Comparison of ENCODE assay signal across 23 cellular contexts in genomic region chr12:17691369-17691768, GRCh38.
A peak's percentile ranks its signal among the peaks of the same experiment; 100 is the strongest.
DNase-seq lines count a peak whose midpoint lies in the region; ATAC-seq and TF ChIP-seq lines count a peak whose summit lies in the region.
"Had no signal": no experiment of that assay in that cellular context is flagged by ENCODE, and none has a peak within 500 bp of the region (broad histone marks: within the 10 kb centered on the region; RNA-seq: fewer than 3 reads in every experiment).

No MANE protein-coding gene starts in this region.

- TF ChIP-seq CTCF in GM23338 (conservative IDR thresholded peaks at IDR 0.05; ENCODE audit: low read depth in 2 of 2) (no peak), WTC11 (IDR thresholded peaks at IDR 0.05) (no peak)

- no peak overlapping the region for H3K27ac ChIP-seq in GM23338 (ENCODE audit: low read depth)
- H3K27ac ChIP-seq in mesenchymal stem cell (ENCODE audit: low read length, poor library complexity, severe bottlenecking), result no peak overlapping the region
- H3K27ac ChIP-seq: A549; BLaER1 treated with 17β-estradiol and CSF1 and Interleukin-3, amounts not matched to agents 10 nM and 100 nM had no signal

- ATAC-seq in GM23338 (peak; percentile 51; the same call in 2 of the 3 replicates), WTC11 (peak; percentile 88), GM19023 (IDR thresholded peaks at IDR 0.05; ENCODE audit: unreplicated experiment) (no peak), GM18511 (IDR thresholded peaks at IDR 0.05; ENCODE audit: unreplicated experiment) (no peak)
- ATAC-seq in activated CD8-positive, alpha-beta T cell treated with anti-CD3 and anti-CD28 coated beads, Interleukin-2, amount 10 ng/mL, durations not matched to agents 7 days and 5 days, result no peak
- ATAC-seq: A549 had no signal

- no peak overlapping the region for H4K91ac ChIP-seq in mesenchymal stem cell (ENCODE audit: low read length)

- H4K8ac ChIP-seq in mesenchymal stem cell (ENCODE audit: low read length), result no peak overlapping the region

- H3K27me3 ChIP-seq in GM23338 (ENCODE audit: insufficient read depth), result no peaks in the 10 kb centered on the region
- no peaks in the 10 kb centered on the region for H3K27me3 ChIP-seq in mesenchymal stem cell (ENCODE audit: control insufficient read depth in 1 of 2, insufficient read depth in 1 of 2, low read length in 2 of 2)
- H3K27me3 ChIP-seq: BE2C; BLaER1 treated with 17β-estradiol and CSF1 and Interleukin-3, amounts not matched to agents 10 nM and 100 nM had no signal

- peaks cover 7% of the 10 kb centered on the region for H3K9me3 ChIP-seq in mesenchymal stem cell (ENCODE audit: control insufficient read depth, low read length)
- H3K9me3 ChIP-seq: A549; BE2C; BLaER1 treated with 17β-estradiol and CSF1 and Interleukin-3, amounts not matched to agents 10 nM and 100 nM; HAP-1 had no signal

- H3K4me1 ChIP-seq in GM23338 (ENCODE audit: insufficient read depth) (0 out of 2 replicates have a peak, but pooled peaks cover 10% of the 10 kb centered on the region), mesenchymal stem cell (ENCODE audit: control insufficient read depth, insufficient read depth, low read depth, low read length) (no peaks in the 10 kb centered on the region)
- H3K4me1 ChIP-seq: A549; BE2C; BLaER1 treated with 17β-estradiol and CSF1 and Interleukin-3, amounts not matched to agents 10 nM and 100 nM; HAP-1 had no signal

- H3K79me1 ChIP-seq in mesenchymal stem cell (replicated peaks; ENCODE audit: low read length, poor library complexity, severe bottlenecking), result no peaks in the 10 kb centered on the region

- DNase-seq in GM23338 (ENCODE audit: low spot score), result peak; percentile 4
- peak; percentile 1 for DNase-seq in HT1080 (ENCODE audit: low read depth)
- no peak for DNase-seq in WTC11 (ENCODE audit: low spot score)
- DNase-seq in mesenchymal stem cell, result no peak
- DNase-seq in activated CD8-positive, alpha-beta T cell treated with anti-CD3 and anti-CD28 coated beads, Interleukin-2, amount 10 ng/mL, durations not matched to agents 7 days and 5 days, result no peak
- DNase-seq in DMS79 treated with DMSO at 0.1 percent for 48 hours (lab: John Stamatoyannopoulos, UW), result no peak
- DNase-seq: 8988T; ACHN; AML-193; BE2C; CD4-positive, alpha-beta T cell; CD8-positive, alpha-beta memory T cell; DMS 273 treated with DMSO at 0.1 percent for 48 hours; EL; GF-D8; GOT3; HFFc6 had no signal

- no peaks in the 10 kb centered on the region for H3K9me2 ChIP-seq in GM23338 (ENCODE audit: insufficient read depth)

- CTCF ChIA-PET in WTC11 (lab: Charles Lee), result no interaction called here
- CTCF ChIA-PET in activated CD8-positive, alpha-beta T cell treated with anti-CD3 and anti-CD28 coated beads, Interleukin-2, amount 10 ng/mL, durations not matched to agents 7 days and 5 days (lab: Charles Lee), result no interaction called here

- H3K14ac ChIP-seq in mesenchymal stem cell (ENCODE audit: low read length in 2 of 2), result no peak overlapping the region

- no peak overlapping the region for H2BK15ac ChIP-seq in mesenchymal stem cell (ENCODE audit: low read depth, poor library complexity, severe bottlenecking)

- peaks cover 17% of the 10 kb centered on the region for H3K4me1 Mint-ChIP-seq in GM23338
- H3K4me1 Mint-ChIP-seq in WTC11, result peaks cover 18% of the 10 kb centered on the region
- H3K4me1 Mint-ChIP-seq in activated CD8-positive, alpha-beta T cell treated with anti-CD3 and anti-CD28 coated beads, Interleukin-2, amount 10 ng/mL, durations not matched to agents 7 days and 5 days (ENCODE audit: low read depth), result no peaks in the 10 kb centered on the region
- H3K4me1 Mint-ChIP-seq: CD14-positive monocyte; CD8-positive, alpha-beta memory T cell had no signal

- H3K36me3 Mint-ChIP-seq in GM23338 (ENCODE audit: low read depth) (no peaks in the 10 kb centered on the region), WTC11 (no peaks in the 10 kb centered on the region)
- H3K36me3 Mint-ChIP-seq in activated CD8-positive, alpha-beta T cell treated with anti-CD3 and anti-CD28 coated beads, Interleukin-2, amount 10 ng/mL, durations not matched to agents 7 days and 5 days (ENCODE audit: low read depth), result no peaks in the 10 kb centered on the region
- H3K36me3 Mint-ChIP-seq: CD14-positive monocyte; CD8-positive, alpha-beta memory T cell had no signal

- H4K20me1 ChIP-seq in GM23338 (replicated peaks; ENCODE audit: insufficient read depth), result no peaks in the 10 kb centered on the region; the same call in 1 of the 2 replicates
- H4K20me1 ChIP-seq: BLaER1 treated with 17β-estradiol and CSF1 and Interleukin-3, amounts not matched to agents 10 nM and 100 nM had no signal

- no peaks in the 10 kb centered on the region for H3K9me3 Mint-ChIP-seq in GM23338
- no peaks in the 10 kb centered on the region for H3K9me3 Mint-ChIP-seq in WTC11
- H3K9me3 Mint-ChIP-seq in activated CD8-positive, alpha-beta T cell treated with anti-CD3 and anti-CD28 coated beads, Interleukin-2, amount 10 ng/mL, durations not matched to agents 7 days and 5 days (ENCODE audit: insufficient read depth), result peaks cover 15% of the 10 kb centered on the region

- no peak overlapping the region for H3K4me3 Mint-ChIP-seq in GM23338
- H3K4me3 Mint-ChIP-seq in WTC11, result no peak overlapping the region
- H3K4me3 Mint-ChIP-seq in activated CD8-positive, alpha-beta T cell treated with anti-CD3 and anti-CD28 coated beads, Interleukin-2, amount 10 ng/mL, durations not matched to agents 7 days and 5 days, result no peak overlapping the region
- H3K4me3 Mint-ChIP-seq: CD14-positive monocyte; CD4-positive, alpha-beta T cell; CD8-positive, alpha-beta memory T cell; HFFc6 had no signal

- H3K4me3 ChIP-seq in GM23338 (no peak overlapping the region), mesenchymal stem cell (ENCODE audit: insufficient read depth in 1 of 2, low read depth in 1 of 2, low read length in 2 of 2) (no peak overlapping the region)
- H3K4me3 ChIP-seq: A549; BLaER1 treated with 17β-estradiol and CSF1 and Interleukin-3, amounts not matched to agents 10 nM and 100 nM; HAP-1 had no signal

- no peak overlapping the region for H3K4ac ChIP-seq in mesenchymal stem cell (ENCODE audit: low read depth in 1 of 2, low read length in 2 of 2)

- H3K27me3 Mint-ChIP-seq in GM23338 (ENCODE audit: insufficient read depth, low read depth, poor library complexity), result no peaks in the 10 kb centered on the region
- H3K27me3 Mint-ChIP-seq in WTC11 (ENCODE audit: low read depth), result no peaks in the 10 kb centered on the region
- no peaks in the 10 kb centered on the region for H3K27me3 Mint-ChIP-seq in activated CD8-positive, alpha-beta T cell treated with anti-CD3 and anti-CD28 coated beads, Interleukin-2, amount 10 ng/mL, durations not matched to agents 7 days and 5 days (ENCODE audit: low read depth)
- H3K27me3 Mint-ChIP-seq: CD4-positive, alpha-beta T cell; CD8-positive, alpha-beta memory T cell had no signal

- H3F3A ChIP-seq in GM23338 (replicated peaks; ENCODE audit: low read depth), result no peaks in the 10 kb centered on the region

- H2AFZ ChIP-seq in GM23338 (no peak overlapping the region), mesenchymal stem cell (ENCODE audit: low read depth, low read length) (no peak overlapping the region)

- POLR2A ChIA-PET in WTC11 (lab: Charles Lee), result no interaction called here
- POLR2A ChIA-PET in activated CD8-positive, alpha-beta T cell treated with anti-CD3 and anti-CD28 coated beads, Interleukin-2, amount 10 ng/mL, durations not matched to agents 7 days and 5 days (lab: Charles Lee), result no interaction called here

- no peak overlapping the region for H3K23ac ChIP-seq in mesenchymal stem cell (ENCODE audit: low read length in 2 of 2)

- H2BK120ac ChIP-seq in mesenchymal stem cell (ENCODE audit: low read depth, low read length), result no peak overlapping the region

- peak overlapping the region; percentile 4 for H2BK5ac ChIP-seq in mesenchymal stem cell (ENCODE audit: low read depth, low read length, poor library complexity, severe bottlenecking)

- H3K79me2 ChIP-seq in GM23338 (replicated peaks; ENCODE audit: insufficient read depth), result no peaks in the 10 kb centered on the region

- no peak overlapping the region for H3K4me2 ChIP-seq in GM23338
- no peak overlapping the region for H3K4me2 ChIP-seq in mesenchymal stem cell (ENCODE audit: low read length, poor library complexity, severe bottlenecking)
- H3K4me2 ChIP-seq: A549; BLaER1 treated with 17β-estradiol and CSF1 and Interleukin-3, amounts not matched to agents 10 nM and 100 nM had no signal

- H3K36me3 ChIP-seq in GM23338 (ENCODE audit: insufficient read depth) (no peaks in the 10 kb centered on the region), mesenchymal stem cell (ENCODE audit: control insufficient read depth in 1 of 2, insufficient read depth in 2 of 2, low read depth in 1 of 2, low read length in 2 of 2) (no peaks in the 10 kb centered on the region)
- H3K36me3 ChIP-seq: BE2C; BLaER1 treated with 17β-estradiol and CSF1 and Interleukin-3, amounts not matched to agents 10 nM and 100 nM; HAP-1 had no signal

- H3K27ac Mint-ChIP-seq in GM23338, result no peak overlapping the region
- no peak overlapping the region; the same call in 1 of the 2 replicates for H3K27ac Mint-ChIP-seq in WTC11
- no peak overlapping the region for H3K27ac Mint-ChIP-seq in activated CD8-positive, alpha-beta T cell treated with anti-CD3 and anti-CD28 coated beads, Interleukin-2, amount 10 ng/mL, durations not matched to agents 7 days and 5 days
- H3K27ac Mint-ChIP-seq: CD4-positive, alpha-beta T cell; CD8-positive, alpha-beta memory T cell; HFFc6 had no signal

- no CpG with 5 or more reads among the region's 2 CpGs for WGBS in mesenchymal stem cell

- H3K9ac ChIP-seq in mesenchymal stem cell (ENCODE audit: low read length), result no peak overlapping the region
- H3K9ac ChIP-seq: BLaER1 treated with 17β-estradiol and CSF1 and Interleukin-3, amounts not matched to agents 10 nM and 100 nM had no signal

- H2BK12ac ChIP-seq in mesenchymal stem cell (ENCODE audit: low read length in 2 of 2), result no peak overlapping the region

- H2AK5ac ChIP-seq in mesenchymal stem cell (ENCODE audit: low read length, severe bottlenecking), result no peak overlapping the region

- H3K18ac ChIP-seq in mesenchymal stem cell (ENCODE audit: low read depth in 1 of 2, low read length in 2 of 2), result no peak overlapping the region

TF ChIP-seq in GM23338, 12 proteins besides CTCF, POLR2A, EP300 and RAD21 (continues in another document):
- TF ChIP-seq CREB1 (CRISPR knock-in tag; IDR thresholded peaks at IDR 0.05; ENCODE audit: low read depth) (no peak), ZNF331 (CRISPR knock-in tag; IDR thresholded peaks at IDR 0.05; ENCODE audit: low read depth) (no peak), POLR2AphosphoS5 (IDR thresholded peaks at IDR 0.05; ENCODE audit: low read depth) (no peak), ZNF114 (CRISPR knock-in tag; IDR thresholded peaks at IDR 0.05) (no peak)

TF ChIP-seq in WTC11, 78 proteins besides CTCF, POLR2A, EP300 and RAD21 (continues in another document):
- TF ChIP-seq IRF2 (CRISPR knock-in tag; IDR thresholded peaks at IDR 0.05; ENCODE audit: borderline replicate concordance, low read depth), result no peak
- no peak for TF ChIP-seq TEAD4 (CRISPR knock-in tag; IDR thresholded peaks at IDR 0.05)
- TF ChIP-seq RELA (CRISPR knock-in tag; IDR thresholded peaks at IDR 0.05; ENCODE audit: borderline replicate concordance), result no peak
- TF ChIP-seq SMAD3 (CRISPR knock-in tag; IDR thresholded peaks at IDR 0.05; ENCODE audit: borderline replicate concordance), result no peak

Comparison
In these comparisons a context has a peak if more than half of its experiments do, and no peak if none do; other contexts are left out.
1. ATAC-seq: peak in GM23338 (single experiment) and WTC11 (single experiment); none in GM19023 (single experiment), GM18511 (single experiment) and activated CD8-positive, alpha-beta T cell treated with anti-CD3 and anti-CD28 coated beads, Interleukin-2, amount 10 ng/mL, durations not matched to agents 7 days and 5 days (single experiment).
2. DNase-seq: peak in GM23338 (single experiment) and HT1080 (single experiment); none in WTC11 (single experiment), mesenchymal stem cell (single experiment), activated CD8-positive, alpha-beta T cell treated with anti-CD3 and anti-CD28 coated beads, Interleukin-2, amount 10 ng/mL, durations not matched to agents 7 days and 5 days (single experiment) and DMS79 treated with DMSO at 0.1 percent for 48 hours (single experiment).